ENCODE assay signal across 9 cellular contexts in genomic region chr1:47449702-47450552, GRCh38. TPM values are rescaled to one million over a fixed set of nuclear protein-coding genes. Genes with fewer than 3 reads are reported as not detected.
DNase-seq lines count a peak whose midpoint lies in the region; TF ChIP-seq lines count a peak whose summit lies in the region.
"Had no signal": no experiment of that assay in that cellular context is flagged by ENCODE, and none has a peak within 500 bp of the region (broad histone marks: within the 10 kb centered on the region; RNA-seq: fewer than 3 reads in every experiment).

No MANE protein-coding gene starts in this region.

- H3K9me3 Mint-ChIP-seq in Caco-2 (ENCODE audit: unreplicated experiment): no peaks in the 10 kb centered on the region

- peak in 1 of 2 experiments; percentile 30 for DNase-seq in Caco-2
- peak; percentile 97 for DNase-seq in HuH-7 (ENCODE audit: low spot score)
- peak; percentile 10 for DNase-seq in choroid plexus epithelial cell (ENCODE audit: low read depth)
- peak; percentile 37 for DNase-seq in mucosa of gallbladder (ENCODE audit: low spot score)
- no peak for DNase-seq in LoVo (ENCODE audit: low spot score)
- DNase-seq in NCI-H345 treated with DMSO at 0.1 percent for 48 hours (lab: John Stamatoyannopoulos, UW; ENCODE audit: unreplicated experiment): no peak
- DNase-seq in effector memory CD4-positive, alpha-beta T cell: no peak
- no peak for DNase-seq in NCI-H187 treated with DMSO at 0.1 percent for 48 hours (lab: John Stamatoyannopoulos, UW)
- DNase-seq: NCI-H446 treated with DMSO at 0.1 percent for 48 hours had no signal

- H3K9me3 ChIP-seq in Caco-2: no peaks in the 10 kb centered on the region
- H3K9me3 ChIP-seq in effector memory CD4-positive, alpha-beta T cell (ENCODE audit: control insufficient read depth, low read length): no peaks in the 10 kb centered on the region

- H3K4me1 Mint-ChIP-seq in Caco-2 (ENCODE audit: low read depth, unreplicated experiment): no peaks in the 10 kb centered on the region

- H3K27ac Mint-ChIP-seq in Caco-2 (ENCODE audit: unreplicated experiment): no peak overlapping the region

- TF ChIP-seq CTCF in Caco-2 (IDR thresholded peaks at IDR 0.05; ENCODE audit: insufficient read depth in 1 of 2, low read depth in 1 of 2, low read length in 1 of 2, severe bottlenecking in 1 of 2, unreplicated experiment in 1 of 2) (peak; percentile 24 to 32), choroid plexus epithelial cell (conservative IDR thresholded peaks at IDR 0.05; ENCODE audit: low read depth, low read length) (peak; percentile 54)

- H3K27me3 ChIP-seq in Caco-2 (replicated peaks; ENCODE audit: control insufficient read depth, insufficient read depth, low read length): no peaks in the 10 kb centered on the region
- H3K27me3 ChIP-seq in effector memory CD4-positive, alpha-beta T cell (replicated peaks; ENCODE audit: control insufficient read depth, insufficient read depth, low read length, poor library complexity, severe bottlenecking): peaks cover 64% of the 10 kb centered on the region

- H3K4me1 ChIP-seq in Caco-2: no peaks in the 10 kb centered on the region
- H3K4me1 ChIP-seq in effector memory CD4-positive, alpha-beta T cell (ENCODE audit: control insufficient read depth, insufficient read depth, low read length, poor library complexity, severe bottlenecking): peaks cover 4% of the 10 kb centered on the region

- H3K36me3 ChIP-seq in Caco-2 (ENCODE audit: control insufficient read depth, insufficient read depth, low read length): no peaks in the 10 kb centered on the region
- no peaks in the 10 kb centered on the region for H3K36me3 ChIP-seq in effector memory CD4-positive, alpha-beta T cell (ENCODE audit: control insufficient read depth, insufficient read depth, low read length)

- BruUV-seq in Caco-2 (replicated peaks; lab: Mats Ljungman, UMichigan): no TSS peak

- CTCF ChIA-PET in Caco-2 (lab: Charles Lee): interaction anchor here (1.4 to 1.7 kb wide), 2 partner anchors 12 to 28 kb away, joined by 4 to 8 read pairs; partner anchors contain the start of gene FOXD2

- POLR2A ChIA-PET in Caco-2 (lab: Charles Lee): no interaction called here

- peaks cover 2% of the 10 kb centered on the region for H3K36me3 Mint-ChIP-seq in Caco-2 (ENCODE audit: insufficient read depth, unreplicated experiment)

- intact Hi-C loops in Caco-2 (cut with micrococcal nuclease; ENCODE audit: unreplicated experiment): no loop called here

- H3K4me3 Mint-ChIP-seq in Caco-2 (ENCODE audit: unreplicated experiment): no peak overlapping the region

- H3K27me3 Mint-ChIP-seq in Caco-2 (ENCODE audit: insufficient read depth, unreplicated experiment): no peaks in the 10 kb centered on the region

- H3K27ac ChIP-seq in effector memory CD4-positive, alpha-beta T cell (ENCODE audit: insufficient read depth, low read length, poor library complexity, severe bottlenecking): no peak overlapping the region

- H3K4me3 ChIP-seq in Caco-2 (ENCODE audit: low read depth, low read length) (no peak overlapping the region), choroid plexus epithelial cell (ENCODE audit: low read depth, low read length) (no peak overlapping the region)
- H3K4me3 ChIP-seq in effector memory CD4-positive, alpha-beta T cell (ENCODE audit: insufficient read depth, low read depth, low read length, poor library complexity, severe bottlenecking): no peak overlapping the region

RNA-seq across cellular contexts. Expression of gene FOXD2, which starts 12.1 kb away (rescaled TPM):
- total RNA-seq in Caco-2 (2022) (4.4 and 4.6 TPM in 2 replicates), mucosa of gallbladder (0.26 TPM)

RNA-seq across cellular contexts. Expression of gene FOXE3, which starts 33.8 kb away (rescaled TPM):
- total RNA-seq in Caco-2 (2022) (not detected in 2 replicates), mucosa of gallbladder (not detected)

Comparison
In these comparisons a context has a peak if more than half of its experiments do, and no peak if none do; other contexts are left out.
1. DNase-seq: peak in HuH-7 (single experiment), choroid plexus epithelial cell (single experiment) and mucosa of gallbladder (single experiment); none in LoVo (single experiment), NCI-H345 treated with DMSO at 0.1 percent for 48 hours (single experiment), effector memory CD4-positive, alpha-beta T cell (0 of 3) and NCI-H187 treated with DMSO at 0.1 percent for 48 hours (single experiment).